1 cellular context compared by ENCODE assay signal in the genomic region with DNA sequence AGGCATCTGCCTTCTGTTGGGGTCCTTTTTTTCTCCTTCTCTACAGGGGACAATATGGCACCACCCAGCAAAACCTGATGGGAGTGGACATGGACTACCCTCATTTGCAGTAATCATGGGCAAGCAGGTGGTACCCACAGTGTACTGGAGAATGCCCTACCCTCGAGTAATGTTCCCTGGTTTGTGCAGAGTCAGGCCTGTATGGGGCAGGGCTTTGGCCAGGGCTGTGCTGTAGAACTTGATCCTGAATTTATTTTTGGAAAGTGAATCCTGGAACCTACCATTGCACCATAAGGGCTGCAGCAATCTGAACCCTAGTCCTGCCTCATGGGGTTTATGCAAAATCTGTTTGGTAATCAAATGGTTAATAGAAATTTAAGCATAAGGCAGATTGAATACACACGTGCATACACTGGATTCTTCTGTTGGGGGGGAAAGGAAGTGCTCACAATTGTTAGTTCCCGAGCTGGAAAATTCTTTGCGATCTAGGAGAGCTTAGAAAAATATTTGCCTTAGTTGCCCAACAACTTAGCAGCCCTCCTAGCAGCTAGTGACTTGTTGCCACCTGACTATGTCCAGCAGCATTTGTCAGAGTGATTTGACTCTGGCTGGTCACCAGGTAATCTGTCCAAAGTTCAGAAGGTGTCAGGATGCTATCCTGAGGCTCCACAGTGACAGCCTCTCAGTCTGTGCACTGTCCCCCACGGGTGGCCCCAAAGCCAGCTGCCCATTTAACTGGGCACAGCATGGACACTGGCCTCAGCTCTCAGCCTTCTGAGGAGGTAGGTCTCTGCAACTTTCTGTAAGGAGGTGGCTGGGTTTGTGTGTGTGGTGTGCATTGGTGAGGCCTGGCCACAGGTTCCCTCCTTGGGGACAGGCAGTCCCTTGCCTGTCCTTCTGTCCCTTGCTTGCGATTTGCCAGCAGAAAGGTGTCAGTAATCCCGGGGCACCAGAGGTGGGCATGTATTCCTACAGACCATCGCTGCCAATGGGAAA.
A peak's percentile ranks its signal among the peaks of the same experiment; 100 is the strongest.
TF ChIP-seq lines count a peak whose summit lies in the region.

No MANE protein-coding gene starts in this region.

TF ChIP-seq in HepG2, 621 proteins besides CTCF, POLR2A, EP300 and RAD21 (continued from another document and continues in another):
- TF ChIP-seq, protein P1, sequence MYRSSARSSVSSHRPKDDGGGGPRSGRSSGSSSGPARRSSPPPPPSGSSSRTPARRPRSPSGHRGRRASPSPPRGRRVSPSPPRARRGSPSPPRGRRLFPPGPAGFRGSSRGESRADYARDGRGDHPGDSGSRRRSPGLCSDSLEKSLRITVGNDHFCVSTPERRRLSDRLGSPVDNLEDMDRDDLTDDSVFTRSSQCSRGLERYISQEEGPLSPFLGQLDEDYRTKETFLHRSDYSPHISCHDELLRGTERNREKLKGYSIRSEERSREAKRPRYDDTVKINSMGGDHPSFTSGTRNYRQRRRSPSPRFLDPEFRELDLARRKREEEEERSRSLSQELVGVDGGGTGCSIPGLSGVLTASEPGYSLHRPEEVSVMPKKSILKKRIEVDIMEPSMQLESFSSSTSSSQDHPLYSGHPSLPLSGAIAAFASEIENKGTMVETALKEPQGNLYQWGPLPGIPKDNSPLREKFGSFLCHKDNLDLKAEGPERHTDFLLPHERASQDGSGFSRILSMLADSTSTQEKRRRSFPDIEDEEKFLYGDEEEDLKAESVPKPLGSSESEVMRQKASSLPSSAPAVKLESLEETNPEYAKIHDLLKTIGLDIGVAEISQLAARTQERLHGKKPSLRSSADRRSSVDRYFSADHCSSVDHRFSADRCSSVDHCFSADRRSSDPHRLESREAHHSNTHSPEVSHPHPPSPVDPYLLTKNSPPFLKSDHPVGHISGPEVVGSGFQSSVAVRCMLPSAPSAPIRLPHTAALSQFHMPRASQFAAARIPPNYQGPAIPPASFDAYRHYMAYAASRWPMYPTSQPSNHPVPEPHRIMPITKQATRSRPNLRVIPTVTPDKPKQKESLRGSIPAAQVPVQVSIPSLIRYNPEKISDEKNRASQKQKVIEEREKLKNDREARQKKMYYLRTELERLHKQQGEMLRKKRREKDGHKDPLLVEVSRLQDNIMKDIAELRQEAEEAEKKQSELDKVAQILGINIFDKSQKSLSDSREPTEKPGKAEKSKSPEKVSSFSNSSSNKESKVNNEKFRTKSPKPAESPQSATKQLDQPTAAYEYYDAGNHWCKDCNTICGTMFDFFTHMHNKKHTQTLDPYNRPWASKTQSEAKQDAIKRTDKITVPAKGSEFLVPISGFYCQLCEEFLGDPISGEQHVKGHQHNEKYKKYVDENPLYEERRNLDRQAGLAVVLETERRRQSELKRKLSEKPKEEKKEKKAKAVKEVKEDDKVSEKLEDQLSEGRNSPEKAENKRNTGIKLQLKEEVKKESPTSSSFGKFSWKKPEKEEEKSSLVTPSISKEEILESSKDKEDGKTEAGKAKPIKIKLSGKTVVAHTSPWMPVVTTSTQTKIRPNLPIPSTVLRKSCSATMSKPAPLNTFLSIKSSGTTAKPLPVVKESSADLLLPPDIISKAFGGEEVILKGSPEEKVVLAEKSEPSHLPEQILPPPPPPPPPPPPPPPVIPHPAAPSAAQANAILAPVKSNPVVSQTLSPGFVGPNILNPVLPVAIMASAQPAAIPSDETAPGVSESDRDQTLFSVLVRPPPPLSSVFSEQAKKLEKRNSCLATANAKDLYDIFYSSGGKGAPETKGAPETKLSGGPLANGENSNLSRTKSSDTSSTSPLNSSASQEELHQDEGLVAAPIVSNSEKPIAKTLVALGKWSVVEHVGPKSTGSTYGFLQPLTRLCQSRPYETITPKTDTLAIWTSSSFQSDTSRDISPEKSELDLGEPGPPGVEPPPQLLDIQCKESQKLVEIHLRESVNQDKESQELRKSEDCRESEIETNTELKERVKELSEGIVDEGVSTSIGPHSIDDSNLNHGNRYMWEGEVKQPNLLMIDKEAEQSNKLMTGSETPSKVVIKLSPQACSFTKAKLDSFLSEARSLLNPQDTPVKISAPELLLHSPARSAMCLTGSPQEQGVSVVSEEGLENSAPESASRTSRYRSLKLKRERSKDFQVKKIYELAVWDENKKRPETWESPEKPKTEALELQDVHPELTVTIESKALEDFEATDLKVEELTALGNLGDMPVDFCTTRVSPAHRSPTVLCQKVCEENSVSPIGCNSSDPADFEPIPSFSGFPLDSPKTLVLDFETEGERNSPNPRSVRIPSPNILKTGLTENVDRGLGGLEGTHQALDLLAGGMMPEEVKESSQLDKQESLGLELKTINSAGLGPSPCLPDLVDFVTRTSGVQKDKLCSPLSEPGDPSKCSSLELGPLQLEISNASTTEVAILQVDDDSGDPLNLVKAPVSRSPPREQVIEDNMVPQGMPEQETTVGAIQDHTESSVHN (CRISPR knock-in tag; IDR thresholded peaks at IDR 0.05): no peak
- TF ChIP-seq, protein P2, sequence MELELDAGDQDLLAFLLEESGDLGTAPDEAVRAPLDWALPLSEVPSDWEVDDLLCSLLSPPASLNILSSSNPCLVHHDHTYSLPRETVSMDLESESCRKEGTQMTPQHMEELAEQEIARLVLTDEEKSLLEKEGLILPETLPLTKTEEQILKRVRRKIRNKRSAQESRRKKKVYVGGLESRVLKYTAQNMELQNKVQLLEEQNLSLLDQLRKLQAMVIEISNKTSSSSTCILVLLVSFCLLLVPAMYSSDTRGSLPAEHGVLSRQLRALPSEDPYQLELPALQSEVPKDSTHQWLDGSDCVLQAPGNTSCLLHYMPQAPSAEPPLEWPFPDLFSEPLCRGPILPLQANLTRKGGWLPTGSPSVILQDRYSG (CRISPR knock-in tag; IDR thresholded peaks at IDR 0.05): no peak
- TF ChIP-seq ZNF24 (IDR thresholded peaks at IDR 0.05) (no peak), SRF (IDR thresholded peaks at IDR 0.05; ENCODE audit: low read depth, low read length) (no peak), PLRG1 (conservative IDR thresholded peaks at IDR 0.05) (no peak), ZFP1 (CRISPR knock-in tag; IDR thresholded peaks at IDR 0.05) (peak; percentile 44; the same call in 1 of the 2 replicates), ATF7-NPFF (CRISPR knock-in tag; IDR thresholded peaks at IDR 0.05; ENCODE audit: low read depth) (no peak), JUND (CRISPR knock-in tag; IDR thresholded peaks at IDR 0.05) (peak; percentile 50; the same call in 1 of the 2 replicates), SMAD1 (CRISPR knock-in tag; IDR thresholded peaks at IDR 0.05; ENCODE audit: borderline replicate concordance, low read depth) (no peak), ZNF543 (CRISPR knock-in tag; IDR thresholded peaks at IDR 0.05) (peak; percentile 85), NAIF1 (CRISPR knock-in tag; IDR thresholded peaks at IDR 0.05; ENCODE audit: borderline replicate concordance) (no peak), SRSF4 (IDR thresholded peaks at IDR 0.05; ENCODE audit: low read depth, low read length, poor library complexity, severe bottlenecking) (no peak)
- TF ChIP-seq, protein P3, sequence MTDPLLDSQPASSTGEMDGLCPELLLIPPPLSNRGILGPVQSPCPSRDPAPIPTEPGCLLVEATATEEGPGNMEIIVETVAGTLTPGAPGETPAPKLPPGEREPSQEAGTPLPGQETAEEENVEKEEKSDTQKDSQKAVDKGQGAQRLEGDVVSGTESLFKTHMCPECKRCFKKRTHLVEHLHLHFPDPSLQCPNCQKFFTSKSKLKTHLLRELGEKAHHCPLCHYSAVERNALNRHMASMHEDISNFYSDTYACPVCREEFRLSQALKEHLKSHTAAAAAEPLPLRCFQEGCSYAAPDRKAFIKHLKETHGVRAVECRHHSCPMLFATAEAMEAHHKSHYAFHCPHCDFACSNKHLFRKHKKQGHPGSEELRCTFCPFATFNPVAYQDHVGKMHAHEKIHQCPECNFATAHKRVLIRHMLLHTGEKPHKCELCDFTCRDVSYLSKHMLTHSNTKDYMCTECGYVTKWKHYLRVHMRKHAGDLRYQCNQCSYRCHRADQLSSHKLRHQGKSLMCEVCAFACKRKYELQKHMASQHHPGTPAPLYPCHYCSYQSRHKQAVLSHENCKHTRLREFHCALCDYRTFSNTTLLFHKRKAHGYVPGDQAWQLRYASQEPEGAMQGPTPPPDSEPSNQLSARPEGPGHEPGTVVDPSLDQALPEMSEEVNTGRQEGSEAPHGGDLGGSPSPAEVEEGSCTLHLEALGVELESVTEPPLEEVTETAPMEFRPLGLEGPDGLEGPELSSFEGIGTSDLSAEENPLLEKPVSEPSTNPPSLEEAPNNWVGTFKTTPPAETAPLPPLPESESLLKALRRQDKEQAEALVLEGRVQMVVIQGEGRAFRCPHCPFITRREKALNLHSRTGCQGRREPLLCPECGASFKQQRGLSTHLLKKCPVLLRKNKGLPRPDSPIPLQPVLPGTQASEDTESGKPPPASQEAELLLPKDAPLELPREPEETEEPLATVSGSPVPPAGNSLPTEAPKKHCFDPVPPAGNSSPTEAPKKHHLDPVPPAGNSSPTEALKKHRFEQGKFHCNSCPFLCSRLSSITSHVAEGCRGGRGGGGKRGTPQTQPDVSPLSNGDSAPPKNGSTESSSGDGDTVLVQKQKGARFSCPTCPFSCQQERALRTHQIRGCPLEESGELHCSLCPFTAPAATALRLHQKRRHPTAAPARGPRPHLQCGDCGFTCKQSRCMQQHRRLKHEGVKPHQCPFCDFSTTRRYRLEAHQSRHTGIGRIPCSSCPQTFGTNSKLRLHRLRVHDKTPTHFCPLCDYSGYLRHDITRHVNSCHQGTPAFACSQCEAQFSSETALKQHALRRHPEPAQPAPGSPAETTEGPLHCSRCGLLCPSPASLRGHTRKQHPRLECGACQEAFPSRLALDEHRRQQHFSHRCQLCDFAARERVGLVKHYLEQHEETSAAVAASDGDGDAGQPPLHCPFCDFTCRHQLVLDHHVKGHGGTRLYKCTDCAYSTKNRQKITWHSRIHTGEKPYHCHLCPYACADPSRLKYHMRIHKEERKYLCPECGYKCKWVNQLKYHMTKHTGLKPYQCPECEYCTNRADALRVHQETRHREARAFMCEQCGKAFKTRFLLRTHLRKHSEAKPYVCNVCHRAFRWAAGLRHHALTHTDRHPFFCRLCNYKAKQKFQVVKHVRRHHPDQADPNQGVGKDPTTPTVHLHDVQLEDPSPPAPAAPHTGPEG (CRISPR knock-in tag; IDR thresholded peaks at IDR 0.05): no peak
- TF ChIP-seq, protein P4, sequence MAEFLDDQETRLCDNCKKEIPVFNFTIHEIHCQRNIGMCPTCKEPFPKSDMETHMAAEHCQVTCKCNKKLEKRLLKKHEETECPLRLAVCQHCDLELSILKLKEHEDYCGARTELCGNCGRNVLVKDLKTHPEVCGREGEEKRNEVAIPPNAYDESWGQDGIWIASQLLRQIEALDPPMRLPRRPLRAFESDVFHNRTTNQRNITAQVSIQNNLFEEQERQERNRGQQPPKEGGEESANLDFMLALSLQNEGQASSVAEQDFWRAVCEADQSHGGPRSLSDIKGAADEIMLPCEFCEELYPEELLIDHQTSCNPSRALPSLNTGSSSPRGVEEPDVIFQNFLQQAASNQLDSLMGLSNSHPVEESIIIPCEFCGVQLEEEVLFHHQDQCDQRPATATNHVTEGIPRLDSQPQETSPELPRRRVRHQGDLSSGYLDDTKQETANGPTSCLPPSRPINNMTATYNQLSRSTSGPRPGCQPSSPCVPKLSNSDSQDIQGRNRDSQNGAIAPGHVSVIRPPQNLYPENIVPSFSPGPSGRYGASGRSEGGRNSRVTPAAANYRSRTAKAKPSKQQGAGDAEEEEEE (CRISPR knock-in tag; IDR thresholded peaks at IDR 0.05; ENCODE audit: borderline replicate concordance): no peak
- TF ChIP-seq, protein P5, sequence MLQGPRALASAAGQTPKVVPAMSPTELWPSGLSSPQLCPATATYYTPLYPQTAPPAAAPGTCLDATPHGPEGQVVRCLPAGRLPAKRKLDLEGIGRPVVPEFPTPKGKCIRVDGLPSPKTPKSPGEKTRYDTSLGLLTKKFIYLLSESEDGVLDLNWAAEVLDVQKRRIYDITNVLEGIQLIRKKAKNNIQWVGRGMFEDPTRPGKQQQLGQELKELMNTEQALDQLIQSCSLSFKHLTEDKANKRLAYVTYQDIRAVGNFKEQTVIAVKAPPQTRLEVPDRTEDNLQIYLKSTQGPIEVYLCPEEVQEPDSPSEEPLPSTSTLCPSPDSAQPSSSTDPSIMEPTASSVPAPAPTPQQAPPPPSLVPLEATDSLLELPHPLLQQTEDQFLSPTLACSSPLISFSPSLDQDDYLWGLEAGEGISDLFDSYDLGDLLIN (CRISPR knock-in tag; IDR thresholded peaks at IDR 0.05; ENCODE audit: borderline replicate concordance): no peak
- TF ChIP-seq, protein P6, sequence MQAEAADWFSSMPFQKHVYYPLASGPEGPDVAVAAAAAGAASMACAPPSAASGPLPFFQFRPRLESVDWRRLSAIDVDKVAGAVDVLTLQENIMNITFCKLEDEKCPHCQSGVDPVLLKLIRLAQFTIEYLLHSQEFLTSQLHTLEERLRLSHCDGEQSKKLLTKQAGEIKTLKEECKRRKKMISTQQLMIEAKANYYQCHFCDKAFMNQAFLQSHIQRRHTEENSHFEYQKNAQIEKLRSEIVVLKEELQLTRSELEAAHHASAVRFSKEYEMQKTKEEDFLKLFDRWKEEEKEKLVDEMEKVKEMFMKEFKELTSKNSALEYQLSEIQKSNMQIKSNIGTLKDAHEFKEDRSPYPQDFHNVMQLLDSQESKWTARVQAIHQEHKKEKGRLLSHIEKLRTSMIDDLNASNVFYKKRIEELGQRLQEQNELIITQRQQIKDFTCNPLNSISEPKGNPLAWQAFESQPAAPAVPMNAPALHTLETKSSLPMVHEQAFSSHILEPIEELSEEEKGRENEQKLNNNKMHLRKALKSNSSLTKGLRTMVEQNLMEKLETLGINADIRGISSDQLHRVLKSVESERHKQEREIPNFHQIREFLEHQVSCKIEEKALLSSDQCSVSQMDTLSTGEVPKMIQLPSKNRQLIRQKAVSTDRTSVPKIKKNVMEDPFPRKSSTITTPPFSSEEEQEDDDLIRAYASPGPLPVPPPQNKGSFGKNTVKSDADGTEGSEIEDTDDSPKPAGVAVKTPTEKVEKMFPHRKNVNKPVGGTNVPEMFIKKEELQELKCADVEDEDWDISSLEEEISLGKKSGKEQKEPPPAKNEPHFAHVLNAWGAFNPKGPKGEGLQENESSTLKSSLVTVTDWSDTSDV (CRISPR knock-in tag; IDR thresholded peaks at IDR 0.05): no peak
- TF ChIP-seq, protein P7, sequence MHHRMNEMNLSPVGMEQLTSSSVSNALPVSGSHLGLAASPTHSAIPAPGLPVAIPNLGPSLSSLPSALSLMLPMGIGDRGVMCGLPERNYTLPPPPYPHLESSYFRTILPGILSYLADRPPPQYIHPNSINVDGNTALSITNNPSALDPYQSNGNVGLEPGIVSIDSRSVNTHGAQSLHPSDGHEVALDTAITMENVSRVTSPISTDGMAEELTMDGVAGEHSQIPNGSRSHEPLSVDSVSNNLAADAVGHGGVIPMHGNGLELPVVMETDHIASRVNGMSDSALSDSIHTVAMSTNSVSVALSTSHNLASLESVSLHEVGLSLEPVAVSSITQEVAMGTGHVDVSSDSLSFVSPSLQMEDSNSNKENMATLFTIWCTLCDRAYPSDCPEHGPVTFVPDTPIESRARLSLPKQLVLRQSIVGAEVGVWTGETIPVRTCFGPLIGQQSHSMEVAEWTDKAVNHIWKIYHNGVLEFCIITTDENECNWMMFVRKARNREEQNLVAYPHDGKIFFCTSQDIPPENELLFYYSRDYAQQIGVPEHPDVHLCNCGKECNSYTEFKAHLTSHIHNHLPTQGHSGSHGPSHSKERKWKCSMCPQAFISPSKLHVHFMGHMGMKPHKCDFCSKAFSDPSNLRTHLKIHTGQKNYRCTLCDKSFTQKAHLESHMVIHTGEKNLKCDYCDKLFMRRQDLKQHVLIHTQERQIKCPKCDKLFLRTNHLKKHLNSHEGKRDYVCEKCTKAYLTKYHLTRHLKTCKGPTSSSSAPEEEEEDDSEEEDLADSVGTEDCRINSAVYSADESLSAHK (CRISPR knock-in tag; IDR thresholded peaks at IDR 0.05; ENCODE audit: borderline replicate concordance): no peak
- TF ChIP-seq, protein P8, sequence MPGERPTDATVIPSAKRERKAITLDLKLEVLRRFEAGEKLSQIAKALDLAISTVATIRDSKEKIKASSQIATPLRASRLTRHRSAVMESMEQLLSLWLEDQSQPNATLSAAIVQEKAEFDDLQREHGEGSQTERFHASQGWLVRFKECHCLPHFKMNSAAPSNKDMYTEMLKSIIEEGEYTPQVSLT (CRISPR knock-in tag; IDR thresholded peaks at IDR 0.05; ENCODE audit: borderline replicate concordance, low read depth): no peak
